ENCODE assay signal across 8 cellular contexts in the genomic region with DNA sequence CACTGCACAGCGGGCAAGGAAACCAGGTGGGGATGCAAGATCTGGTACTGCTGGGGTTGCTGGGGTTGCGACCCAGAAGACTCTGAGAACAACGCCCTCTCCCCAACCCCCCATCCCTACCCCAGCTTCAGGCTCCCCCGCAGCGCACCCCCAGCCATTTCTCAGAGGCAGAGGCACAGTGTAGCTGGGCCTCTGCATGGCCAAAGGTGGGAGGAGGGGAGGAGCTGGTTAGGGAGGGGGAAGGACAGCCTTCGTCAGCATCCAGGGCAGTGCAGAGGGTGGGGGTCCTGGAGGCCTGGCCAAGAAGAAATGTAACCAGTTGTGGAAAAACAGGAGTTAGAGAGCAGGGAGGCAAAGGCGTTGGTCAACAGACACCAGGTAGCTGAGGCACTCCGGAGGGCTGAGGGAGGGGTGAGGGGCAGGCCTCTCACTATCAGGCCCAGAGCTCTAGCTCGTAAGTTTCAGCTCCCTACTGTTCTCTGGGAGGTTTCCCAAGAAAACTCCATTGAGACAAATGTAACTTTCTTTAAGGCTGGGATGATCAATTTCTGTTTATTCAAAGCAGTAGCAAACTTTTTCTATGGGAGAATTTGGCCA. TPM values are rescaled to one million over a fixed set of nuclear protein-coding genes. Genes with fewer than 3 reads are reported as not detected.
DNase-seq lines count a peak whose midpoint lies in the region; ATAC-seq, FAIRE-seq and TF ChIP-seq lines count a peak whose summit lies in the region.
"Not testable (repeated sequence)": the region's sequence is repeated elsewhere in the genome, so short reads cannot be mapped to it uniquely, and the experiment has no call there.

No MANE protein-coding gene starts in this region.

- H3K4me2 ChIP-seq in HepG2 (ENCODE audit: low read depth, low read length) = peak overlapping the region; percentile 49; the same call in 1 of the 2 replicates
- peak overlapping the region; percentile 85 for H3K4me2 ChIP-seq in neural progenitor cell

- H4K20me1 ChIP-seq in HepG2 (ENCODE audit: insufficient read depth, low read length); neural progenitor cell (ENCODE audit: low read depth): not testable (repeated sequence)

- H3K4me3 Mint-ChIP-seq in activated CD4-positive, alpha-beta memory T cell treated with anti-CD3 and anti-CD28 coated beads, Interleukin-2, amount 10 ng/mL, durations not matched to agents 7 days and 5 days = peak overlapping the region; percentile 17
- H3K4me3 Mint-ChIP-seq in activated naive CD8-positive, alpha-beta T cell treated with anti-CD3 and anti-CD28 coated beads, Interleukin-2, amount 10 ng/mL, durations not matched to agents 7 days and 5 days = peak overlapping the region; percentile 65
- peak overlapping the region; percentile 76 for H3K4me3 Mint-ChIP-seq in neural progenitor cell

- ATAC-seq in activated naive CD8-positive, alpha-beta T cell treated with anti-CD3 and anti-CD28 coated beads, Interleukin-2, amount 10 ng/mL, durations not matched to agents 7 days and 5 days (ENCODE audit: low read depth) = not testable (repeated sequence)
- ATAC-seq in HepG2 = peak; percentile 12; the same call in 2 of the 3 replicates

- not testable (repeated sequence) for H2AFZ ChIP-seq in HepG2 (ENCODE audit: low read length); neural progenitor cell (replicated peaks)

- not testable (repeated sequence) for H3K79me2 ChIP-seq in HepG2 (ENCODE audit: insufficient read depth, low read length); neural progenitor cell (ENCODE audit: low read depth)

- not testable (repeated sequence) for TF ChIP-seq POLR2A in esophagus muscularis mucosa (IDR thresholded peaks at IDR 0.05; ENCODE audit: low read depth); HepG2 (IDR thresholded peaks at IDR 0.05; ENCODE audit: insufficient read depth in 1 of 2, low read depth in 2 of 2, low read length in 2 of 2); stomach (IDR thresholded peaks at IDR 0.05)

- H3K27me3 Mint-ChIP-seq in activated CD4-positive, alpha-beta memory T cell treated with anti-CD3 and anti-CD28 coated beads, Interleukin-2, amount 10 ng/mL, durations not matched to agents 7 days and 5 days = peaks cover 26% of the 10 kb centered on the region
- H3K27me3 Mint-ChIP-seq in activated naive CD8-positive, alpha-beta T cell treated with anti-CD3 and anti-CD28 coated beads, Interleukin-2, amount 10 ng/mL, durations not matched to agents 7 days and 5 days = peaks cover 42% of the 10 kb centered on the region
- peaks cover 21% of the 10 kb centered on the region for H3K27me3 Mint-ChIP-seq in neural progenitor cell (ENCODE audit: insufficient read depth, low read depth)

- 42% methylated on average over 4 of the region's 9 CpGs for WGBS in esophagus muscularis mucosa
- WGBS in HepG2 (ENCODE audit: low lambda C conversion rate) = 15% methylated on average over 8 of the region's 9 CpGs
- 11 to 21% (median 15%) methylated on average over 6 to 9 of the region's 9 CpGs for WGBS in stomach, 5 donors

- not testable (repeated sequence) for H3F3A ChIP-seq in neural progenitor cell (ENCODE audit: low read depth)

- DNase-seq in H7 (peak; percentile 40), esophagus muscularis mucosa (ENCODE audit: extremely low spot score) (peak; percentile 53)
- not testable (repeated sequence) for DNase-seq in NT2/D1 (ENCODE audit: low read depth, low spot score); activated CD4-positive, alpha-beta memory T cell treated with anti-CD3 and anti-CD28 coated beads, Interleukin-2, amount 10 ng/mL, durations not matched to agents 7 days and 5 days; activated naive CD8-positive, alpha-beta T cell treated with anti-CD3 and anti-CD28 coated beads, Interleukin-2, amount 10 ng/mL, durations not matched to agents 7 days and 5 days; HepG2 (ENCODE audit: low spot score); neural progenitor cell (ENCODE audit: low spot score); stomach

- intact Hi-C loops in esophagus muscularis mucosa (cut with DNase I); HepG2 (cut with micrococcal nuclease; ENCODE audit: unreplicated experiment); stomach (cut with DNase I; ENCODE audit: low total_unique reads): not testable (repeated sequence)

- in situ Hi-C loops in HepG2 (cut with HindIII; ENCODE audit: extremely low pct_ligation_motif_present, low pct_unique_long_range_greater_than_20kb) = not testable (repeated sequence)

- not testable (repeated sequence) for H3K9me3 Mint-ChIP-seq in activated CD4-positive, alpha-beta memory T cell treated with anti-CD3 and anti-CD28 coated beads, Interleukin-2, amount 10 ng/mL, durations not matched to agents 7 days and 5 days; activated naive CD8-positive, alpha-beta T cell treated with anti-CD3 and anti-CD28 coated beads, Interleukin-2, amount 10 ng/mL, durations not matched to agents 7 days and 5 days; neural progenitor cell

- not testable (repeated sequence) for H3K4me1 ChIP-seq in NT2/D1 (ENCODE audit: insufficient read depth, insufficient read length); HepG2 (ENCODE audit: insufficient read depth, low read length); neural progenitor cell
- H3K4me1 ChIP-seq in esophagus muscularis mucosa (peaks cover 0 to 10% (median 9%) of the 10 kb centered on the region in 4 donors), stomach (peaks cover 0 to 33% (median 11%) of the 10 kb centered on the region in 4 donors)

- H3K36me3 Mint-ChIP-seq in activated CD4-positive, alpha-beta memory T cell treated with anti-CD3 and anti-CD28 coated beads, Interleukin-2, amount 10 ng/mL, durations not matched to agents 7 days and 5 days (ENCODE audit: low read depth); activated naive CD8-positive, alpha-beta T cell treated with anti-CD3 and anti-CD28 coated beads, Interleukin-2, amount 10 ng/mL, durations not matched to agents 7 days and 5 days; neural progenitor cell: not testable (repeated sequence)

- FAIRE-seq in HepG2 (lab: Jason Lieb, UNC) = not testable (repeated sequence)

- H3K4me3 ChIP-seq in H7 (ENCODE audit: insufficient read depth, low read depth, low read length) (peak overlapping the region; percentile 34), NT2/D1 (ENCODE audit: insufficient read length, low read depth) (peak overlapping the region; percentile 15), HepG2 (replicated peaks in 1 of 3; ENCODE audit: insufficient read depth in 1 of 3, low read depth in 2 of 3, low read length in 3 of 3) (peak overlapping the region in 1 of 3 experiments; percentile 57; a peak in 1 of 6 replicates), neural progenitor cell (peak overlapping the region; percentile 55), stomach (peak overlapping the region; percentile 39 to 48 (median 42))
- H3K4me3 ChIP-seq in esophagus muscularis mucosa = not testable (repeated sequence)

- CTCF ChIA-PET in activated CD4-positive, alpha-beta memory T cell treated with anti-CD3 and anti-CD28 coated beads, Interleukin-2, amount 10 ng/mL, durations not matched to agents 7 days and 5 days (lab: Charles Lee); HepG2 (lab: Yijun Ruan, JAX; ENCODE audit: low intra/inter-chr PET ratio, low total read pairs): not testable (repeated sequence)

- H3K36me3 ChIP-seq in H7 (replicated peaks; ENCODE audit: control insufficient read depth, insufficient read depth, low read length); NT2/D1 (ENCODE audit: insufficient read depth, insufficient read length, low read length); esophagus muscularis mucosa; HepG2 (replicated peaks in 1 of 2; ENCODE audit: control insufficient read depth in 1 of 2, insufficient read depth in 2 of 2, low read length in 2 of 2); neural progenitor cell; stomach: not testable (repeated sequence)

- not testable (repeated sequence) for H3K9ac ChIP-seq in NT2/D1 (ENCODE audit: insufficient read length, low read depth); HepG2 (ENCODE audit: insufficient read depth, low read depth, low read length); neural progenitor cell

- not testable (repeated sequence) for BruUV-seq in HepG2 (replicated peaks; lab: Mats Ljungman, UMichigan)

- H3K27me3 ChIP-seq in H7 (ENCODE audit: control insufficient read depth, insufficient read depth, low read length) (peaks cover 11% of the 10 kb centered on the region), NT2/D1 (ENCODE audit: insufficient read depth, insufficient read length) (peaks cover 22% of the 10 kb centered on the region), esophagus muscularis mucosa (peaks cover 0 to 45% (median 2%) of the 10 kb centered on the region in 4 donors), neural progenitor cell (peaks cover 56% of the 10 kb centered on the region), stomach (peaks cover 0 to 42% (median 6%) of the 10 kb centered on the region in 3 donors)
- not testable (repeated sequence) for H3K27me3 ChIP-seq in HepG2 (ENCODE audit: control insufficient read depth in 1 of 2, insufficient read depth in 2 of 2, low read length in 2 of 2)

- TF ChIP-seq EP300 in esophagus muscularis mucosa (IDR thresholded peaks at IDR 0.05); HepG2 (IDR thresholded peaks at IDR 0.05; ENCODE audit: low read depth in 2 of 2, low read length in 2 of 2); HepG2 (CRISPR knock-in tag; IDR thresholded peaks at IDR 0.05; ENCODE audit: borderline replicate concordance); stomach (IDR thresholded peaks at IDR 0.05): not testable (repeated sequence)

- not testable (repeated sequence) for H3K9me3 ChIP-seq in NT2/D1 (ENCODE audit: insufficient read depth, low read length); esophagus muscularis mucosa; HepG2 (ENCODE audit: low read length); neural progenitor cell (ENCODE audit: low read depth); stomach

- not testable (repeated sequence) for TF ChIP-seq CTCF in esophagus muscularis mucosa (IDR thresholded peaks at IDR 0.05); HepG2 (CRISPR knock-in tag; IDR thresholded peaks at IDR 0.05); neural progenitor cell (IDR thresholded peaks at IDR 0.05); stomach (IDR thresholded peaks at IDR 0.05)

- TF ChIP-seq RAD21 in HepG2 (CRISPR knock-in tag; IDR thresholded peaks at IDR 0.05) = not testable (repeated sequence)

- POLR2A ChIA-PET in activated CD4-positive, alpha-beta memory T cell treated with anti-CD3 and anti-CD28 coated beads, Interleukin-2, amount 10 ng/mL, durations not matched to agents 7 days and 5 days (lab: Charles Lee); activated naive CD8-positive, alpha-beta T cell treated with anti-CD3 and anti-CD28 coated beads, Interleukin-2, amount 10 ng/mL, durations not matched to agents 7 days and 5 days (lab: Charles Lee); HepG2 (lab: Yijun Ruan, JAX): not testable (repeated sequence)

- not testable (repeated sequence) for H3K27ac Mint-ChIP-seq in activated CD4-positive, alpha-beta memory T cell treated with anti-CD3 and anti-CD28 coated beads, Interleukin-2, amount 10 ng/mL, durations not matched to agents 7 days and 5 days; activated naive CD8-positive, alpha-beta T cell treated with anti-CD3 and anti-CD28 coated beads, Interleukin-2, amount 10 ng/mL, durations not matched to agents 7 days and 5 days; neural progenitor cell

- not testable (repeated sequence) for H3K4me1 Mint-ChIP-seq in activated CD4-positive, alpha-beta memory T cell treated with anti-CD3 and anti-CD28 coated beads, Interleukin-2, amount 10 ng/mL, durations not matched to agents 7 days and 5 days; activated naive CD8-positive, alpha-beta T cell treated with anti-CD3 and anti-CD28 coated beads, Interleukin-2, amount 10 ng/mL, durations not matched to agents 7 days and 5 days; neural progenitor cell

- not testable (repeated sequence) for H3K27ac ChIP-seq in esophagus muscularis mucosa (replicated peaks in 1 of 4); HepG2 (ENCODE audit: extremely low read length, insufficient read depth, low read length); neural progenitor cell; stomach

RNA-seq across cellular contexts. Expression of gene SIMC1, which starts 38.3 kb away (rescaled TPM):
- total RNA-seq in H7 (2014; rRNA removed; shearing (Covaris generic)) = 13.0 and 15.0 TPM in 2 replicates
- 10 to 100 TPM; 26.1 to 29.2 TPM for total RNA-seq in activated CD4-positive, alpha-beta memory T cell treated with anti-CD3 and anti-CD28 coated beads, Interleukin-2, amount 10 ng/mL, durations not matched to agents 7 days and 5 days
- total RNA-seq in activated naive CD8-positive, alpha-beta T cell treated with anti-CD3 and anti-CD28 coated beads, Interleukin-2, amount 10 ng/mL, durations not matched to agents 7 days and 5 days = 10 to 100 TPM; 31.6 to 33.2 TPM
- 10 to 100 TPM; 17.8 to 28.3 (median 22.0) TPM for total RNA-seq in esophagus muscularis mucosa
- 6.8 and 7.7 TPM in 2 replicates for total RNA-seq in HepG2 (2016; rRNA removed; fragmentation: Illumina TruSeq; extraction: Trizol)
- total RNA-seq in HepG2 (2016; cell fraction: cytosol; rRNA removed; fragmentation: Illumina TruSeq; extraction: Trizol; ENCODE audit: low read depth) = 4.6 and 5.9 TPM in 2 replicates
- total RNA-seq in HepG2 (2016; cell fraction: insoluble cytoplasmic fraction; rRNA removed; fragmentation: Illumina TruSeq; extraction: Trizol) = 6.7 and 7.6 TPM in 2 replicates
- total RNA-seq in HepG2 (2016; cell fraction: membrane; rRNA removed; fragmentation: Illumina TruSeq; extraction: Trizol) = 9.4 and 10.6 TPM in 2 replicates
- total RNA-seq in HepG2 (2016; cell fraction: nucleus; rRNA removed; fragmentation: Illumina TruSeq; extraction: Trizol) = 7.5 and 9.0 TPM in 2 replicates
- polyA plus RNA-seq in HepG2 (2011; rRNA removed) = 5.3 and 5.4 TPM in 2 replicates
- polyA plus RNA-seq in HepG2 (2011; cell fraction: cytosol; rRNA removed) = 3.8 and 5.1 TPM in 2 replicates
- polyA plus RNA-seq in HepG2 (2011; cell fraction: nucleus; rRNA removed) = 9.7 and 10.1 TPM in 2 replicates
- 9.2 and 9.7 TPM in 2 replicates for polyA plus RNA-seq in HepG2 (2012)
- 3.7 and 3.8 TPM in 2 replicates for polyA plus RNA-seq in HepG2 (2016; cell fraction: cytosol; fragmentation: Illumina TruSeq; extraction: Trizol; ENCODE audit: low read depth)
- polyA plus RNA-seq in HepG2 (2016; cell fraction: insoluble cytoplasmic fraction; fragmentation: Illumina TruSeq; extraction: Trizol; ENCODE audit: low read depth) = 12.1 and 14.7 TPM in 2 replicates
- polyA plus RNA-seq in HepG2 (2016; cell fraction: membrane; fragmentation: Illumina TruSeq; extraction: Trizol; ENCODE audit: low read depth) = 8.2 and 10.3 TPM in 2 replicates
- polyA plus RNA-seq in HepG2 (2016; cell fraction: nucleus; fragmentation: Illumina TruSeq; extraction: Trizol; ENCODE audit: insufficient read depth, low read depth) = 12.7 and 15.4 TPM in 2 replicates
- 6.7 and 8.7 TPM in 2 replicates for polyA minus RNA-seq in HepG2 (2011; rRNA and poly(A)+ RNA removed; ENCODE audit: low replicate concordance)
- polyA minus RNA-seq in HepG2 (2011; cell fraction: cytosol; rRNA and poly(A)+ RNA removed) = 5.5 and 7.4 TPM in 2 replicates
- polyA minus RNA-seq in HepG2 (2011; cell fraction: nucleus; rRNA and poly(A)+ RNA removed) = 12.1 and 14.9 TPM in 2 replicates
- 10.9 and 15.7 TPM in 2 replicates for total RNA-seq in neural progenitor cell (ENCODE audit: low replicate concordance)
- total RNA-seq in stomach = 10 to 100 TPM; 13.8 to 58.3 (median 20.9) TPM
- polyA plus RNA-seq in stomach = 10 to 100 TPM in 1 of 3 donors, 1 to 10 TPM in 2; 6.1 to 10.1 (median 6.5) TPM

Comparison
In these comparisons a context has a peak if more than half of its experiments do, and no peak if none do; other contexts are left out.
1. H3K4me3 Mint-ChIP-seq: peak in every context shown above with its lines; median percentile 76 in neural progenitor cell; 65 in activated naive CD8-positive, alpha-beta T cell treated with anti-CD3 and anti-CD28 coated beads, Interleukin-2, amount 10 ng/mL, durations not matched to agents 7 days and 5 days; 17 in activated CD4-positive, alpha-beta memory T cell treated with anti-CD3 and anti-CD28 coated beads, Interleukin-2, amount 10 ng/mL, durations not matched to agents 7 days and 5 days.